In genomic region chr17:6574689-6575595, GRCh38 we compare ENCODE assay signal across 8 cellular contexts. TPM values are rescaled to one million over a fixed set of nuclear protein-coding genes. Genes with fewer than 3 reads are reported as not detected.
DNase-seq lines count a peak whose midpoint lies in the region; ATAC-seq and TF ChIP-seq lines count a peak whose summit lies in the region.

No MANE protein-coding gene starts in this region.

- H3K27me3 ChIP-seq in prostate gland (replicated peaks; ENCODE audit: insufficient read depth), result no peaks in the 10 kb centered on the region

- TF ChIP-seq CTCF in NB4 (IDR thresholded peaks at IDR 0.05; ENCODE audit: low read depth, low read length), result no peak
- TF ChIP-seq CTCF in prostate gland (IDR thresholded peaks at IDR 0.05), result peak in 1 of 4 experiments; percentile 9

- peaks cover 19% of the 10 kb centered on the region for H3K36me3 Mint-ChIP-seq in activated naive CD8-positive, alpha-beta T cell treated with anti-CD3 and anti-CD28 coated beads for 36 hours

- no peak for ATAC-seq in HG02970 (IDR thresholded peaks at IDR 0.05; ENCODE audit: low FRiP score, unreplicated experiment)

- H3K9me3 ChIP-seq in prostate gland, result no peaks in the 10 kb centered on the region

- H3K36me3 ChIP-seq in prostate gland, result no peaks in the 10 kb centered on the region

- no peaks in the 10 kb centered on the region for H3K9me3 Mint-ChIP-seq in activated naive CD8-positive, alpha-beta T cell treated with anti-CD3 and anti-CD28 coated beads for 36 hours

- DNase-seq in GM03348 (ENCODE audit: low spot score), result peak; percentile 82
- peak; percentile 80 for DNase-seq in NB4 (ENCODE audit: low read depth)
- DNase-seq in activated naive CD8-positive, alpha-beta T cell treated with anti-CD3 and anti-CD28 coated beads for 36 hours, result peak; percentile 61
- DNase-seq in kidney glomerular epithelial cell (lab: John Stamatoyannopoulos, UW), result peak; percentile 53
- DNase-seq in stimulated activated CD8-positive, alpha-beta memory T cell treated with anti-CD3 and anti-CD28 coated beads, Interleukin-15, amount 100 ng/mL, for 48 hours (ENCODE audit: low read depth in 2 of 2), result peak; percentile 38 to 48
- DNase-seq in NCI-H524 (lab: John Stamatoyannopoulos, UW), result no peak
- no peak for DNase-seq in prostate gland (ENCODE audit: low spot score)

- H3K4me3 Mint-ChIP-seq in activated naive CD8-positive, alpha-beta T cell treated with anti-CD3 and anti-CD28 coated beads for 36 hours, result peak overlapping the region; percentile 18

- H3K4me1 ChIP-seq in prostate gland (replicated peaks), result no peaks in the 10 kb centered on the region

- 50% methylated on average over 21 of the region's 23 CpGs for WGBS in prostate gland

- peaks cover 21% of the 10 kb centered on the region for H3K4me1 Mint-ChIP-seq in activated naive CD8-positive, alpha-beta T cell treated with anti-CD3 and anti-CD28 coated beads for 36 hours

- TF ChIP-seq POLR2A in NB4 (IDR thresholded peaks at IDR 0.05; ENCODE audit: extremely low read depth, insufficient read length), result no peak
- no peak for TF ChIP-seq POLR2A in prostate gland (IDR thresholded peaks at IDR 0.05)

- intact Hi-C loops in prostate gland (cut with DNase I), result no loop called here

- peak overlapping the region; percentile 47 for H3K27ac Mint-ChIP-seq in activated naive CD8-positive, alpha-beta T cell treated with anti-CD3 and anti-CD28 coated beads for 36 hours

- no peaks in the 10 kb centered on the region for H3K27me3 Mint-ChIP-seq in activated naive CD8-positive, alpha-beta T cell treated with anti-CD3 and anti-CD28 coated beads for 36 hours

- no peak overlapping the region for H3K27ac ChIP-seq in prostate gland

- H3K4me3 ChIP-seq in NB4 (ENCODE audit: low read depth, low read length) (no peak overlapping the region), prostate gland (no peak overlapping the region)

RNA-seq across cellular contexts. Expression of gene PITPNM3, which starts 18.6 kb away (rescaled TPM):
- under 1 TPM; 0.49 to 0.72 TPM for total RNA-seq in activated naive CD8-positive, alpha-beta T cell treated with anti-CD3 and anti-CD28 coated beads for 36 hours
- 1 to 10 TPM; 5.3 to 7.9 TPM for total RNA-seq in prostate gland

Comparison
In these comparisons a context has a peak if more than half of its experiments do, and no peak if none do; other contexts are left out.
1. DNase-seq: peak in GM03348 (single experiment), NB4 (single experiment), activated naive CD8-positive, alpha-beta T cell treated with anti-CD3 and anti-CD28 coated beads for 36 hours (single experiment), kidney glomerular epithelial cell (single experiment) and stimulated activated CD8-positive, alpha-beta memory T cell treated with anti-CD3 and anti-CD28 coated beads, Interleukin-15, amount 100 ng/mL, for 48 hours (2 of 2); none in NCI-H524 (0 of 2) and prostate gland (single experiment).